17 cellular contexts compared by ENCODE assay signal in genomic region chrX:118904664-118905063, GRCh38.
DNase-seq lines count a peak whose midpoint lies in the region; ATAC-seq and TF ChIP-seq lines count a peak whose summit lies in the region.
"Had no signal": no experiment of that assay in that cellular context is flagged by ENCODE, and none has a peak within 500 bp of the region (broad histone marks: within the 10 kb centered on the region; RNA-seq: fewer than 3 reads in every experiment).

No MANE protein-coding gene starts in this region.

- H2BK12ac ChIP-seq in mesenchymal stem cell (ENCODE audit: low read length in 2 of 2) = no peak overlapping the region

- H4K91ac ChIP-seq in mesenchymal stem cell (ENCODE audit: low read length) = no peak overlapping the region

- no peak for TF ChIP-seq POLR2A in body of pancreas (IDR thresholded peaks at IDR 0.05)

- DNase-seq in body of pancreas = peak in 1 of 4 donors; percentile 1
- DNase-seq in naive B cell = no peak
- no peak for DNase-seq in RWPE1 (ENCODE audit: low spot score)
- DNase-seq in mesenchymal stem cell = no peak
- no peak for DNase-seq in Right ventricle myocardium superior
- DNase-seq: ACHN; CD4-positive, alpha-beta T cell; DMS153; DMS79; GDM1; GOT3; H7; HFFc6 had no signal

- H3K79me1 ChIP-seq in mesenchymal stem cell (replicated peaks; ENCODE audit: low read length, poor library complexity, severe bottlenecking) = no peaks in the 10 kb centered on the region

- H3K18ac ChIP-seq in mesenchymal stem cell (ENCODE audit: low read depth in 1 of 2, low read length in 2 of 2) = no peak overlapping the region

- H3K23ac ChIP-seq in mesenchymal stem cell (ENCODE audit: low read length in 2 of 2) = no peak overlapping the region

- H2AFZ ChIP-seq in mesenchymal stem cell (ENCODE audit: low read depth, low read length) = no peak overlapping the region

- no peak overlapping the region for H3K9ac ChIP-seq in mesenchymal stem cell (ENCODE audit: low read length)

- intact Hi-C loops in body of pancreas (cut with DNase I) = no loop called here
- intact Hi-C loops in Right ventricle myocardium superior (cut with DNase I) = no loop called here

- WGBS in body of pancreas, 2 donors = 6 to 12% methylated on average over 2 of the region's 2 CpGs
- 0% methylated on average over 1 of the region's 2 CpGs for WGBS in mesenchymal stem cell

- TF ChIP-seq CTCF in body of pancreas (IDR thresholded peaks at IDR 0.05) (no peak), RWPE1 (conservative IDR thresholded peaks at IDR 0.05; ENCODE audit: low read depth) (no peak)

- H3K27me3 Mint-ChIP-seq in IgD-negative memory B cell (no peaks in the 10 kb centered on the region), naive B cell (no peaks in the 10 kb centered on the region)
- H3K27me3 Mint-ChIP-seq: CD4-positive, alpha-beta T cell had no signal

- H2BK120ac ChIP-seq in mesenchymal stem cell (ENCODE audit: low read depth, low read length) = no peak overlapping the region

- no peak overlapping the region for H4K8ac ChIP-seq in mesenchymal stem cell (ENCODE audit: low read length)

- H3K36me3 ChIP-seq in body of pancreas (replicated peaks in 1 of 2; ENCODE audit: insufficient read depth in 1 of 2, low read depth in 2 of 2) (no peaks in the 10 kb centered on the region), mesenchymal stem cell (ENCODE audit: control insufficient read depth in 1 of 2, insufficient read depth in 2 of 2, low read depth in 1 of 2, low read length in 2 of 2) (no peaks in the 10 kb centered on the region)

- no peaks in the 10 kb centered on the region for H3K9me3 ChIP-seq in body of pancreas
- no peaks in the 10 kb centered on the region for H3K9me3 ChIP-seq in mesenchymal stem cell (ENCODE audit: control insufficient read depth, low read length)

- no peaks in the 10 kb centered on the region for H3K4me1 ChIP-seq in body of pancreas
- H3K4me1 ChIP-seq in mesenchymal stem cell (ENCODE audit: control insufficient read depth, insufficient read depth, low read depth, low read length) = no peaks in the 10 kb centered on the region

- H3K4me3 ChIP-seq in body of pancreas (no peak overlapping the region), mesenchymal stem cell (ENCODE audit: insufficient read depth in 1 of 2, low read depth in 1 of 2, low read length in 2 of 2) (no peak overlapping the region)

- H3K4me3 Mint-ChIP-seq in IgD-negative memory B cell (no peak overlapping the region), naive B cell (peak overlapping the region; percentile 7 to 79 (median 49))
- H3K4me3 Mint-ChIP-seq: CD4-positive, alpha-beta T cell; HFFc6 had no signal

- H3K4me1 Mint-ChIP-seq in IgD-negative memory B cell (peaks cover 14 to 27% (median 17%) of the 10 kb centered on the region in 3 donors), naive B cell (peaks cover 29 to 45% (median 41%) of the 10 kb centered on the region in 3 donors)

- H3K36me3 Mint-ChIP-seq in IgD-negative memory B cell (peaks cover 3% of the 10 kb centered on the region), naive B cell (no peaks in the 10 kb centered on the region)

- H3K4me2 ChIP-seq in mesenchymal stem cell (ENCODE audit: low read length, poor library complexity, severe bottlenecking) = no peak overlapping the region

- H3K27ac ChIP-seq in body of pancreas (peak overlapping the region in 1 of 4 donors; percentile 32), RWPE1 (no peak overlapping the region), mesenchymal stem cell (ENCODE audit: low read length, poor library complexity, severe bottlenecking) (no peak overlapping the region)
- H3K27ac ChIP-seq: C4-2B had no signal

- ATAC-seq in body of pancreas (peak; percentile 45), naive B cell (ENCODE audit: low read depth in 2 of 2) (peak in 1 of 2 donors; percentile 16), HG03135 (IDR thresholded peaks at IDR 0.05; ENCODE audit: unreplicated experiment) (no peak), Right ventricle myocardium superior (ENCODE audit: poor library complexity) (no peak)
- ATAC-seq: HCT116 had no signal

- CTCF ChIA-PET in RWPE1 (lab: Yijun Ruan, JAX) = interaction anchor here (0.5 to 0.6 kb wide), 2 partner anchors 14 to 614 kb away, joined by 3 to 4 read pairs; no protein-coding TSS in a partner anchor

- no peak overlapping the region for H3K14ac ChIP-seq in mesenchymal stem cell (ENCODE audit: low read length in 2 of 2)

- no peak overlapping the region for H2AK5ac ChIP-seq in mesenchymal stem cell (ENCODE audit: low read length, severe bottlenecking)

- H3K4ac ChIP-seq in mesenchymal stem cell (ENCODE audit: low read depth in 1 of 2, low read length in 2 of 2) = no peak overlapping the region

- peaks cover 0 to 4% (median 0%) of the 10 kb centered on the region in 3 donors for H3K9me3 Mint-ChIP-seq in IgD-negative memory B cell
- H3K9me3 Mint-ChIP-seq in naive B cell = peaks cover 0 to 4% (median 1%) of the 10 kb centered on the region in 7 donors
- H3K9me3 Mint-ChIP-seq: CD4-positive, alpha-beta T cell; HFFc6 had no signal

- no peak overlapping the region for H2BK15ac ChIP-seq in mesenchymal stem cell (ENCODE audit: low read depth, poor library complexity, severe bottlenecking)

- POLR2A ChIA-PET in RWPE1 (lab: Yijun Ruan, JAX; ENCODE audit: low non-redundant PET) = no interaction called here

- H3K27me3 ChIP-seq in body of pancreas (no peaks in the 10 kb centered on the region), mesenchymal stem cell (ENCODE audit: control insufficient read depth in 1 of 2, insufficient read depth in 1 of 2, low read length in 2 of 2) (peaks cover 0 to 22% of the 10 kb centered on the region in 2 experiments)

- no peak overlapping the region for H2BK5ac ChIP-seq in mesenchymal stem cell (ENCODE audit: low read depth, low read length, poor library complexity, severe bottlenecking)

- peak overlapping the region in 2 of 3 donors; percentile 5 to 32 for H3K27ac Mint-ChIP-seq in IgD-negative memory B cell
- peak overlapping the region in 2 of 6 donors; percentile 72 for H3K27ac Mint-ChIP-seq in naive B cell
- H3K27ac Mint-ChIP-seq: CD4-positive, alpha-beta T cell; HFFc6 had no signal

Comparison
In these comparisons a context has a peak if more than half of its experiments do, and no peak if none do; other contexts are left out.
1. H3K4me3 Mint-ChIP-seq: peak in naive B cell (8 of 8); none in IgD-negative memory B cell (0 of 4).